Comparison of ENCODE assay signal across 14 cellular contexts in the genomic region with DNA sequence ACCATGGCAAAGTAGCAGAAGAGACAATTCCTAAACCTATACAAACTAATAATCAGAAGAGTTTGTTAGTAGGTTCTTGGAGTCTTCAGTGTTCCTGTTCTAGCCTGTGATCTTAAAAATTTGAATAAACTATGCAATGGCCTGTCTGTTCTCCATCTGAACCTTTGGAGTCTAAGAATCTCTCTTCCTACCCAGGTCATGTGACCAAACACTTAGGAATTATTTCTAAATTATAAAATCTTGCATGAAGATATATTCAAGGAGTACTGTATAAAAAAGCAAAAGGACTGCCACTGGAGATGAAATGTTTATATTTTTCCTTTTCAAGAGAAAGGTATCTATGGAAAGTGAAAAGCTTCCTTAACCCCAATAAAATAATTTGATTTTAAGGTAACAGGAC. TPM values are rescaled to one million over a fixed set of nuclear protein-coding genes. Genes with fewer than 3 reads are reported as not detected.
A peak's percentile ranks its signal among the peaks of the same experiment; 100 is the strongest.
DNase-seq lines count a peak whose midpoint lies in the region; ATAC-seq, FAIRE-seq and TF ChIP-seq lines count a peak whose summit lies in the region.
"Had no signal": no experiment of that assay in that cellular context is flagged by ENCODE, and none has a peak within 500 bp of the region (broad histone marks: within the 10 kb centered on the region; RNA-seq: fewer than 3 reads in every experiment).

No MANE protein-coding gene starts in this region.

- H3K36me3 Mint-ChIP-seq in CD4-positive, alpha-beta memory T cell: peaks cover 0 to 2% of the 10 kb centered on the region in 2 donors
- peaks cover 32% of the 10 kb centered on the region for H3K36me3 Mint-ChIP-seq in HFFc6 (ENCODE audit: low read depth)
- H3K36me3 Mint-ChIP-seq in activated CD8-positive, alpha-beta T cell treated with anti-CD3 and anti-CD28 coated beads for 36 hours (ENCODE audit: low read depth): peaks cover 63% of the 10 kb centered on the region

- no peak for DNase-seq in CD4-positive, alpha-beta memory T cell
- DNase-seq in HFFc6: no peak
- DNase-seq in activated CD8-positive, alpha-beta T cell treated with anti-CD3 and anti-CD28 coated beads for 36 hours: no peak
- DNase-seq in keratinocyte (ENCODE audit: low read depth, low spot score): no peak
- DNase-seq in left cardiac atrium: no peak
- no peak for DNase-seq in NCI-H2107 treated with DMSO at 0.1 percent for 48 hours (lab: John Stamatoyannopoulos, UW; ENCODE audit: unreplicated experiment)
- no peak for DNase-seq in NCI-H2081 treated with DMSO at 0.1 percent for 48 hours (lab: John Stamatoyannopoulos, UW)
- DNase-seq: kidney, NCI-H2171 had no signal

- peak overlapping the region; percentile 87 for H3K4me2 ChIP-seq in keratinocyte (ENCODE audit: control insufficient read depth, extremely low read depth, insufficient read depth, low read depth, low read length)

- no peaks in the 10 kb centered on the region for H3K9me3 ChIP-seq in CD4-positive, alpha-beta memory T cell (ENCODE audit: control insufficient read depth in 1 of 2, low read length in 2 of 2)
- no peaks in the 10 kb centered on the region for H3K9me3 ChIP-seq in keratinocyte (ENCODE audit: control insufficient read depth, low read depth, low read length)
- H3K9me3 ChIP-seq: esophagus muscularis mucosa had no signal

- peaks cover 6% of the 10 kb centered on the region for H4K20me1 ChIP-seq in keratinocyte (ENCODE audit: control insufficient read depth, extremely low read depth, insufficient read depth, low read length)

- ATAC-seq in activated CD8-positive, alpha-beta T cell treated with anti-CD3 and anti-CD28 coated beads for 36 hours: no peak
- ATAC-seq in left cardiac atrium: no peak
- ATAC-seq in GM19328 (IDR thresholded peaks at IDR 0.05; ENCODE audit: unreplicated experiment): no peak
- ATAC-seq: Right ventricle myocardium inferior had no signal

- peaks cover 6 to 20% of the 10 kb centered on the region in 2 donors for H3K27me3 Mint-ChIP-seq in CD4-positive, alpha-beta memory T cell
- peaks cover 11% of the 10 kb centered on the region for H3K27me3 Mint-ChIP-seq in HFFc6 (ENCODE audit: insufficient read depth)
- peaks cover 32% of the 10 kb centered on the region for H3K27me3 Mint-ChIP-seq in activated CD8-positive, alpha-beta T cell treated with anti-CD3 and anti-CD28 coated beads for 36 hours

- H3K4me1 Mint-ChIP-seq in CD4-positive, alpha-beta memory T cell: peaks cover 13 to 38% (median 37%) of the 10 kb centered on the region in 4 donors
- H3K4me1 Mint-ChIP-seq in HFFc6 (ENCODE audit: low read depth): peaks cover 56% of the 10 kb centered on the region
- H3K4me1 Mint-ChIP-seq in activated CD8-positive, alpha-beta T cell treated with anti-CD3 and anti-CD28 coated beads for 36 hours (ENCODE audit: low read depth): peaks cover 28% of the 10 kb centered on the region

- no peak overlapping the region for H2AFZ ChIP-seq in keratinocyte (ENCODE audit: control insufficient read depth, low read length)

- peaks cover 57% of the 10 kb centered on the region for H3K79me2 ChIP-seq in keratinocyte (ENCODE audit: control insufficient read depth, insufficient read depth, low read length)

- TF ChIP-seq CTCF in HFFc6 (IDR thresholded peaks at IDR 0.05) (no peak), keratinocyte (optimal IDR thresholded peaks at IDR 0.05 in 1 of 3, IDR thresholded peaks at IDR 0.05 in 1 of 3, conservative IDR thresholded peaks at IDR 0.05 in 1 of 3; ENCODE audit: extremely low read depth in 1 of 3, insufficient read depth in 2 of 3, low read length in 3 of 3) (no peak)
- TF ChIP-seq CTCF in activated CD8-positive, alpha-beta T cell treated with anti-CD3 and anti-CD28 coated beads for 36 hours (IDR thresholded peaks at IDR 0.05): no peak

- no peaks in the 10 kb centered on the region for H3K9me3 Mint-ChIP-seq in CD4-positive, alpha-beta memory T cell
- no peaks in the 10 kb centered on the region for H3K9me3 Mint-ChIP-seq in HFFc6
- no peaks in the 10 kb centered on the region for H3K9me3 Mint-ChIP-seq in activated CD8-positive, alpha-beta T cell treated with anti-CD3 and anti-CD28 coated beads for 36 hours
- H3K9me3 Mint-ChIP-seq: IgD-negative memory B cell had no signal

- intact Hi-C loops in CD4-positive, alpha-beta memory T cell (cut with micrococcal nuclease): loop anchor here (10.0 kb wide), 2 partner anchors 49 to 1341 kb away; partner anchors contain the start of gene MGMT
- intact Hi-C loops in activated CD8-positive, alpha-beta T cell treated with anti-CD3 and anti-CD28 coated beads for 36 hours (cut with micrococcal nuclease): no loop called here
- intact Hi-C loops in left cardiac atrium (cut with DNase I): no loop called here

- dilution Hi-C loops in keratinocyte (cut with MboI; ENCODE audit: extremely low pct_ligation_motif_present, low sequenced_read_pairs): no loop called here

- no peak overlapping the region for H3K27ac ChIP-seq in CD4-positive, alpha-beta memory T cell (ENCODE audit: low read depth, low read length)
- no peak overlapping the region for H3K27ac ChIP-seq in keratinocyte (ENCODE audit: control insufficient read depth, insufficient read depth, low read length)
- H3K27ac ChIP-seq: esophagus muscularis mucosa had no signal

- no peak overlapping the region for H3K9ac ChIP-seq in keratinocyte (ENCODE audit: control insufficient read depth, extremely low read depth, insufficient read depth, low read length)

- FAIRE-seq in keratinocyte (lab: Jason Lieb, UNC): no peak
- FAIRE-seq: bronchial epithelial cell, kidney had no signal

- POLR2A ChIA-PET in CD4-positive, alpha-beta memory T cell (lab: Charles Lee; ENCODE audit: partially characterized antibody): interaction anchor here (1.4 kb wide), 1 partner anchor 28 kb away, joined by 5 read pairs; no protein-coding TSS in a partner anchor
- POLR2A ChIA-PET in activated CD8-positive, alpha-beta T cell treated with anti-CD3 and anti-CD28 coated beads for 36 hours (lab: Charles Lee): interaction anchor here (0.9 to 3.0 kb wide), 7 partner anchors 8 to 61 kb away, joined by 3 to 18 read pairs (median 9); no protein-coding TSS in a partner anchor

- CTCF ChIA-PET in CD4-positive, alpha-beta memory T cell (lab: Charles Lee; ENCODE audit: partially characterized antibody): interaction anchor here (1.0 to 2.8 kb wide), 3 partner anchors 25 to 64 kb away, joined by 3 to 10 read pairs (median 3); no protein-coding TSS in a partner anchor
- CTCF ChIA-PET in activated CD8-positive, alpha-beta T cell treated with anti-CD3 and anti-CD28 coated beads for 36 hours (lab: Charles Lee): interaction anchor here (0.7 to 1.2 kb wide), 6 partner anchors 21 to 84 kb away, joined by 3 to 4 read pairs (median 3); no protein-coding TSS in a partner anchor

- no peaks in the 10 kb centered on the region for H3K9me1 ChIP-seq in keratinocyte (ENCODE audit: control insufficient read depth, extremely low read depth, insufficient read depth, low read length)

- peak overlapping the region in 4 of 8 donors; percentile 10 to 79 (median 36) for H3K4me3 Mint-ChIP-seq in CD4-positive, alpha-beta memory T cell
- peak overlapping the region; percentile 94 for H3K4me3 Mint-ChIP-seq in HFFc6
- H3K4me3 Mint-ChIP-seq in activated CD8-positive, alpha-beta T cell treated with anti-CD3 and anti-CD28 coated beads for 36 hours: peak overlapping the region; percentile 96

- no peak overlapping the region for H3K4me3 ChIP-seq in CD4-positive, alpha-beta memory T cell (ENCODE audit: low read length in 2 of 2)
- H3K4me3 ChIP-seq in keratinocyte (ENCODE audit: control insufficient read depth in 2 of 3, extremely low read depth in 1 of 3, insufficient read depth in 2 of 3, low read depth in 1 of 3, low read length in 3 of 3): peak overlapping the region in 1 of 3 experiments; percentile 85
- H3K4me3 ChIP-seq: esophagus muscularis mucosa had no signal

- H3K27ac Mint-ChIP-seq in CD4-positive, alpha-beta memory T cell: peak overlapping the region in 4 of 7 donors; percentile 31 to 71 (median 39)
- H3K27ac Mint-ChIP-seq in HFFc6: peak overlapping the region; percentile 79
- H3K27ac Mint-ChIP-seq in activated CD8-positive, alpha-beta T cell treated with anti-CD3 and anti-CD28 coated beads for 36 hours: no peak overlapping the region

- H3K36me3 ChIP-seq in CD4-positive, alpha-beta memory T cell (ENCODE audit: insufficient read depth, low read length): no peaks in the 10 kb centered on the region
- peaks cover 0 to 10% of the 10 kb centered on the region in 2 experiments for H3K36me3 ChIP-seq in keratinocyte (ENCODE audit: control insufficient read depth in 2 of 2, extremely low read depth in 1 of 2, insufficient read depth in 2 of 2, low read length in 2 of 2)
- H3K36me3 ChIP-seq: esophagus muscularis mucosa had no signal

- H3K4me1 ChIP-seq in CD4-positive, alpha-beta memory T cell (ENCODE audit: insufficient read depth, low read length): peaks cover 48% of the 10 kb centered on the region
- H3K4me1 ChIP-seq in keratinocyte (ENCODE audit: control insufficient read depth, extremely low read depth, insufficient read depth, low read length): peaks cover 18% of the 10 kb centered on the region

- peaks cover 12% of the 10 kb centered on the region for H3K27me3 ChIP-seq in CD4-positive, alpha-beta memory T cell (ENCODE audit: insufficient read depth, low read length)
- H3K27me3 ChIP-seq in keratinocyte (ENCODE audit: control insufficient read depth, extremely low read depth, insufficient read depth, low read length): no peaks in the 10 kb centered on the region

RNA-seq across cellular contexts. Expression of gene MKI67, which starts 2.4 kb away (rescaled TPM):
- under 1 TPM; 0.17 to 0.93 TPM for total RNA-seq in CD4-positive, alpha-beta memory T cell
- under 1 TPM in 1 of 2 donors, not detected in 1; 0.11 TPM for polyA plus RNA-seq in CD4-positive, alpha-beta memory T cell
- 10 to 100 TPM; 38.2 to 77.0 (median 70.0) TPM for total RNA-seq in HFFc6 (2021; fragmentation: NEBNext Ultra II Directional; extraction: Animal tissue kit (Norgen Biotek cat#: 25700))
- 100 to 1,000 TPM; 205 to 230 TPM for total RNA-seq in activated CD8-positive, alpha-beta T cell treated with anti-CD3 and anti-CD28 coated beads for 36 hours
- polyA plus RNA-seq in keratinocyte: 0.95 to 12.2 TPM (median 10.4 TPM) in 3 replicates
- polyA plus RNA-seq in keratinocyte (2011; ENCODE audit: low read depth): 0.26 TPM
- 2.1 and 2.9 TPM in 2 replicates for polyA plus RNA-seq in keratinocyte (2011; cell fraction: cytosol; rRNA removed)
- 5.8 and 7.6 TPM in 2 replicates for polyA plus RNA-seq in keratinocyte (2011; cell fraction: nucleus; rRNA removed)
- polyA plus RNA-seq in keratinocyte (2012; ENCODE audit: low replicate concordance): 0.08 and 17.2 TPM in 2 replicates
- polyA minus RNA-seq in keratinocyte: 1.1 to 19.1 TPM (median 11.9 TPM) in 3 replicates
- 2.9 TPM for polyA minus RNA-seq in keratinocyte (2011; cell fraction: cytosol; rRNA and poly(A)+ RNA removed)
- 3.5 and 6.3 TPM in 2 replicates for polyA minus RNA-seq in keratinocyte (2011; cell fraction: nucleus; rRNA and poly(A)+ RNA removed)
- 1 to 10 TPM in 1 of 2 donors, under 1 TPM in 1; 0.50 to 2.7 TPM for total RNA-seq in left cardiac atrium

Comparison
In these comparisons a context has a peak if more than half of its experiments do, and no peak if none do; other contexts are left out.
1. RNA of gene MKI67, which starts 2.4 kb away (total RNA-seq): 205 to 230 TPM in activated CD8-positive, alpha-beta T cell treated with anti-CD3 and anti-CD28 coated beads for 36 hours and 38.2 to 77.0 TPM in HFFc6; 0.50 to 2.7 TPM in left cardiac atrium and 0.17 to 0.93 TPM in CD4-positive, alpha-beta memory T cell; every median in the first group is over 10 times any median in the second.